ENCODE assay signal across 33 cellular contexts in the genomic region with DNA sequence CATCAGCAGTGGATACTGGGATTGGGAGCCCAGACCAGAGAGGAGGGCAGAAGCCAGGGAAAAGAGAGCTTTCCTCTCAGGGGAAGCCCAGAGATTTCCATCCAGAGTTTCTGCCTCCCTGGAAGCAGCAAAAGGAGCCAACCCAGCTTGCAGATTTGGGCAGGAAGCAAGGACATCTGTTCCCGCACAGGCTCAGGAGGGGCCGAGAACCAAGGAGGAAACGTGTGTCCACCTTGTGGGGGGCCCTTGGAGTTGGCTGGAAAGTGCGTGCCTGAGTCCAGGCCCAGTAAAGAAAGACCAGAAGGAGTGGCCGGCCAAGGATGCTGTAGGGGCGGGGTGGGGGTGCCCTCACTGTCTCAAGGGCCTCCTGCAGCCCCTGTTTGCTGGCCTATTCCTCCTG.
"Had no signal": no experiment of that assay in that cellular context is flagged by ENCODE, and none has a peak within 500 bp of the region (broad histone marks: within the 10 kb centered on the region; RNA-seq: fewer than 3 reads in every experiment).

No MANE protein-coding gene starts in this region.

- H3K36me3 ChIP-seq: Peyer's patch, SJCRH30, WERI-Rb-1 had no signal

- H3K9me3 Mint-ChIP-seq: activated CD4-positive, alpha-beta memory T cell treated with anti-CD3 and anti-CD28 coated beads, Interleukin-2, amount 10 ng/mL, durations not matched to agents 7 days and 5 days; activated naive CD4-positive, alpha-beta T cell treated with anti-CD3 and anti-CD28 coated beads, Interleukin-2, amount 10 ng/mL, durations not matched to agents 7 days and 5 days; activated naive CD8-positive, alpha-beta T cell treated with anti-CD3 and anti-CD28 coated beads, Interleukin-2, amount 50 U/mL, for 24 hours had no signal

- H3K4me1 Mint-ChIP-seq: activated CD4-positive, alpha-beta memory T cell treated with anti-CD3 and anti-CD28 coated beads, Interleukin-2, amount 10 ng/mL, durations not matched to agents 7 days and 5 days; activated CD8-positive, alpha-beta memory T cell treated with anti-CD3 and anti-CD28 coated beads, Interleukin-2, amount 10 ng/mL, durations not matched to agents 7 days and 5 days; activated naive CD4-positive, alpha-beta T cell treated with anti-CD3 and anti-CD28 coated beads, Interleukin-2, amount 10 ng/mL, durations not matched to agents 7 days and 5 days; activated naive CD8-positive, alpha-beta T cell treated with anti-CD3 and anti-CD28 coated beads, Interleukin-2, amount 50 U/mL, for 24 hours had no signal

- H3K4me1 ChIP-seq: Peyer's patch, SJCRH30 had no signal

- H3K4me3 ChIP-seq: Peyer's patch, SJCRH30, SK-N-MC had no signal

- H3K4me3 Mint-ChIP-seq: activated CD4-positive, alpha-beta memory T cell treated with anti-CD3 and anti-CD28 coated beads, Interleukin-2, amount 10 ng/mL, durations not matched to agents 7 days and 5 days; activated CD8-positive, alpha-beta memory T cell treated with anti-CD3 and anti-CD28 coated beads, Interleukin-2, amount 10 ng/mL, durations not matched to agents 7 days and 5 days; activated naive CD4-positive, alpha-beta T cell treated with anti-CD3 and anti-CD28 coated beads, Interleukin-2, amount 10 ng/mL, durations not matched to agents 7 days and 5 days; activated naive CD8-positive, alpha-beta T cell; activated naive CD8-positive, alpha-beta T cell treated with anti-CD3 and anti-CD28 coated beads, Interleukin-2, amount 50 U/mL, for 24 hours had no signal

- H3K36me3 Mint-ChIP-seq: activated CD8-positive, alpha-beta memory T cell treated with anti-CD3 and anti-CD28 coated beads, Interleukin-2, amount 10 ng/mL, durations not matched to agents 7 days and 5 days; activated naive CD4-positive, alpha-beta T cell treated with anti-CD3 and anti-CD28 coated beads, Interleukin-2, amount 10 ng/mL, durations not matched to agents 7 days and 5 days; activated naive CD8-positive, alpha-beta T cell; brain had no signal

- H3K27ac Mint-ChIP-seq: activated CD4-positive, alpha-beta memory T cell treated with anti-CD3 and anti-CD28 coated beads, Interleukin-2, amount 10 ng/mL, durations not matched to agents 7 days and 5 days; activated CD8-positive, alpha-beta memory T cell treated with anti-CD3 and anti-CD28 coated beads, Interleukin-2, amount 10 ng/mL, durations not matched to agents 7 days and 5 days; activated naive CD4-positive, alpha-beta T cell treated with anti-CD3 and anti-CD28 coated beads, Interleukin-2, amount 10 ng/mL, durations not matched to agents 7 days and 5 days; activated naive CD8-positive, alpha-beta T cell; activated naive CD8-positive, alpha-beta T cell treated with anti-CD3 and anti-CD28 coated beads, Interleukin-2, amount 50 U/mL, for 24 hours; brain had no signal

- H3K27ac ChIP-seq: Peyer's patch, RWPE1, SJCRH30, SK-N-MC, WERI-Rb-1 had no signal

- H3K27me3 ChIP-seq: Peyer's patch had no signal

- DNase-seq: activated CD4-positive, alpha-beta memory T cell treated with anti-CD3 and anti-CD28 coated beads, Interleukin-2, amount 10 ng/mL, durations not matched to agents 7 days and 5 days; activated CD4-positive, alpha-beta T cell treated with anti-CD3 and anti-CD28 coated beads for 1 hour; activated CD4-positive, alpha-beta T cell treated with anti-CD3 and anti-CD28 coated beads for 48 hours; activated CD4-positive, CD25-positive, alpha-beta regulatory T cell; activated CD8-positive, alpha-beta memory T cell treated with anti-CD3 and anti-CD28 coated beads for 24 hours; activated CD8-positive, alpha-beta memory T cell treated with anti-CD3 and anti-CD28 coated beads, Interleukin-2, amount 10 ng/mL, durations not matched to agents 7 days and 5 days; activated CD8-positive, alpha-beta memory T cell treated with anti-CD3 and anti-CD28 coated beads, Interleukin-2, amount 50 U/mL, for 48 hours; activated effector memory CD4-positive, alpha-beta T cell treated with Interleukin-2 at 50 U/mL for 16 hours; activated naive CD4-positive, alpha-beta T cell treated with anti-CD3 and anti-CD28 coated beads, Interleukin-2, amount 10 ng/mL, durations not matched to agents 7 days and 5 days; activated naive CD8-positive, alpha-beta T cell treated with anti-CD3 and anti-CD28 coated beads, Interleukin-2, amount 50 U/mL, for 24 hours; activated T-cell treated with anti-CD3 and anti-CD28 coated beads, Interleukin-2, amount 50 U/mL, for 48 hours; anterior cingulate cortex; central memory CD4-positive, alpha-beta T cell; Kasumi-1; KG1; MM.1S; MV-4-11; NCI-H1092; NCI-H1436 treated with DMSO at 0.1 percent for 48 hours; NCI-H1694 treated with DMSO at 0.1 percent for 48 hours; NCI-H2029; NCI-H345; NCI-H524 treated with DMSO at 0.1 percent for 48 hours; Peyer's patch; SHP77; SJCRH30; T1000; WERI-Rb-1 had no signal

- FAIRE-seq: bronchial epithelial cell had no signal

- H3K9me3 ChIP-seq: Peyer's patch, SJCRH30 had no signal
